In genomic region chr14:60760648-60761364, GRCh38 we compare ENCODE assay signal across 14 cellular contexts. TPM values are rescaled to one million over a fixed set of nuclear protein-coding genes. Genes with fewer than 3 reads are reported as not detected.
DNase-seq lines count a peak whose midpoint lies in the region; ATAC-seq and TF ChIP-seq lines count a peak whose summit lies in the region.
"Had no signal": no experiment of that assay in that cellular context is flagged by ENCODE, and none has a peak within 500 bp of the region (broad histone marks: within the 10 kb centered on the region; RNA-seq: fewer than 3 reads in every experiment).

No MANE protein-coding gene starts in this region.

- H3K4me3 Mint-ChIP-seq in neural crest cell = no peak overlapping the region
- H3K4me3 Mint-ChIP-seq: CD4-positive, alpha-beta memory T cell had no signal

- H3K4me1 ChIP-seq in body of pancreas = peaks cover 14% of the 10 kb centered on the region
- H3K4me1 ChIP-seq: lower lobe of right lung had no signal

- no peaks in the 10 kb centered on the region for H3K9me3 ChIP-seq in body of pancreas
- H3K9me3 ChIP-seq: adrenal gland, gastroesophageal sphincter, lower lobe of right lung had no signal

- 68 to 76% methylated on average over 3 of the region's 3 CpGs for WGBS in body of pancreas, 2 donors

- H3K36me3 ChIP-seq in body of pancreas (replicated peaks in 1 of 2; ENCODE audit: insufficient read depth in 1 of 2, low read depth in 2 of 2) = no peaks in the 10 kb centered on the region
- H3K36me3 ChIP-seq: adrenal gland, gastroesophageal sphincter, lower lobe of right lung had no signal

- H3K27me3 ChIP-seq in body of pancreas = no peaks in the 10 kb centered on the region
- H3K27me3 ChIP-seq: adrenal gland, gastroesophageal sphincter had no signal

- ATAC-seq in body of pancreas (peak; percentile 90), HG02840 (IDR thresholded peaks at IDR 0.05; ENCODE audit: low FRiP score, unreplicated experiment) (no peak), GM21526 (IDR thresholded peaks at IDR 0.05; ENCODE audit: low FRiP score, unreplicated experiment) (no peak)
- ATAC-seq: gastroesophageal sphincter, lower lobe of right lung had no signal

- intact Hi-C loops in body of pancreas (cut with DNase I) = no loop called here

- no peak overlapping the region for H3K4me3 ChIP-seq in body of pancreas
- H3K4me3 ChIP-seq: adrenal gland, gastroesophageal sphincter, lower lobe of right lung had no signal

- H3K4me1 Mint-ChIP-seq in neural crest cell = peaks cover 4% of the 10 kb centered on the region

- DNase-seq in HT-29 (ENCODE audit: low spot score) = peak; percentile 65
- peak; percentile 95 for DNase-seq in NCI-H2029 treated with DMSO at 0.1 percent for 48 hours (lab: John Stamatoyannopoulos, UW)
- DNase-seq in body of pancreas = peak in 2 of 4 donors; percentile 14 to 22
- no peak for DNase-seq in neural crest cell (ENCODE audit: low read depth, low spot score)
- no peak for DNase-seq in SHP77 treated with DMSO at 0.1 percent for 48 hours (lab: John Stamatoyannopoulos, UW)
- DNase-seq in CD1c-positive myeloid dendritic cell (ENCODE audit: extremely low spot score) = no peak
- DNase-seq: adrenal gland; CD4-positive, alpha-beta memory T cell; lower lobe of right lung; stimulated activated CD4-positive, alpha-beta T cell treated with anti-CD3 and anti-CD28 coated beads, Interleukin-4, amount 100 ng/mL, for 24 hours had no signal

- H3K27ac Mint-ChIP-seq in neural crest cell (ENCODE audit: unreplicated experiment) = peak overlapping the region; percentile 21
- H3K27ac Mint-ChIP-seq: CD4-positive, alpha-beta memory T cell had no signal

- H3K27me3 Mint-ChIP-seq in neural crest cell (ENCODE audit: low read depth) = no peaks in the 10 kb centered on the region
- H3K27me3 Mint-ChIP-seq: CD4-positive, alpha-beta memory T cell had no signal

- H3K9me3 Mint-ChIP-seq in neural crest cell = no peaks in the 10 kb centered on the region
- H3K9me3 Mint-ChIP-seq: CD4-positive, alpha-beta memory T cell had no signal

- peak overlapping the region in 2 of 4 donors; percentile 7 to 26 for H3K27ac ChIP-seq in body of pancreas
- H3K27ac ChIP-seq: adrenal gland, gastroesophageal sphincter, lower lobe of right lung, parathyroid adenoma had no signal

- TF ChIP-seq POLR2A in body of pancreas (IDR thresholded peaks at IDR 0.05) = no peak

- H3K36me3 Mint-ChIP-seq in neural crest cell (ENCODE audit: low read depth) = no peaks in the 10 kb centered on the region

- no peak for TF ChIP-seq CTCF in body of pancreas (IDR thresholded peaks at IDR 0.05)
- no peak for TF ChIP-seq CTCF in neural crest cell (conservative IDR thresholded peaks at IDR 0.05)

RNA-seq across cellular contexts. Expression of gene MNAT1, which starts 26.2 kb away (rescaled TPM):
- total RNA-seq in HT-29 (2014; rRNA removed; shearing (Covaris generic)) = 14.0 and 14.5 TPM in 2 replicates
- 10 to 100 TPM; 14.0 to 37.2 TPM for total RNA-seq in body of pancreas
- 34.4 and 39.1 TPM in 2 replicates for total RNA-seq in neural crest cell

RNA-seq across cellular contexts. Expression of gene SIX4, which starts 36.7 kb away (rescaled TPM):
- 7.5 and 8.1 TPM in 2 replicates for total RNA-seq in HT-29 (2014; rRNA removed; shearing (Covaris generic))
- total RNA-seq in body of pancreas (1 to 10 TPM; 4.0 to 5.7 TPM), neural crest cell (5.2 and 6.1 TPM in 2 replicates)
- total RNA-seq: CD4-positive, alpha-beta memory T cell had no signal

Comparison
In these comparisons a context has a peak if more than half of its experiments do, and no peak if none do; other contexts are left out.
1. DNase-seq: peak in HT-29 (single experiment) and NCI-H2029 treated with DMSO at 0.1 percent for 48 hours (single experiment); none in neural crest cell (single experiment), SHP77 treated with DMSO at 0.1 percent for 48 hours (single experiment) and CD1c-positive myeloid dendritic cell (single experiment).